Comparison of ENCODE assay signal across 23 cellular contexts in genomic region chr17:63022567-63022966, GRCh38. TPM values are rescaled to one million over a fixed set of nuclear protein-coding genes. Genes with fewer than 3 reads are reported as not detected.
DNase-seq lines count a peak whose midpoint lies in the region; ATAC-seq, FAIRE-seq and TF ChIP-seq lines count a peak whose summit lies in the region.
"Had no signal": no experiment of that assay in that cellular context is flagged by ENCODE, and none has a peak within 500 bp of the region (broad histone marks: within the 10 kb centered on the region; RNA-seq: fewer than 3 reads in every experiment).

No MANE protein-coding gene starts in this region.

- no peak for TF ChIP-seq EP300 in A549 (IDR thresholded peaks at IDR 0.05)
- TF ChIP-seq EP300 in K562 (IDR thresholded peaks at IDR 0.05; ENCODE audit: low read length), result no peak

- H3K9me3 ChIP-seq in A549 (peaks cover 10% of the 10 kb centered on the region; the same call in 1 of the 3 replicates), K562 (replicated peaks; ENCODE audit: control insufficient read depth, insufficient read depth, low read depth, low read length) (peaks cover 4% of the 10 kb centered on the region; the same call in 1 of the 2 replicates), neuronal stem cell (replicated peaks in 1 of 2; ENCODE audit: control insufficient read depth in 2 of 2, insufficient read depth in 1 of 2, low read depth in 1 of 2, low read length in 2 of 2) (peaks cover 5 to 6% of the 10 kb centered on the region in 2 donors)

- H2AFZ ChIP-seq in K562 (ENCODE audit: low read depth, low read length), result no peak overlapping the region
- no peak overlapping the region for H2AFZ ChIP-seq in neuronal stem cell (ENCODE audit: low read length)
- H2AFZ ChIP-seq: GM23248 had no signal

- TF ChIP-seq CTCF in A549 (IDR thresholded peaks at IDR 0.05) (no peak), K562 (IDR thresholded peaks at IDR 0.05 in 2 of 3, conservative IDR thresholded peaks at IDR 0.05 in 1 of 3; ENCODE audit: insufficient read depth in 2 of 3, low read depth in 1 of 3, low read length in 3 of 3) (no peak)

- no TSS peak for BruUV-seq in K562 (replicated peaks; lab: Mats Ljungman, UMichigan)

- H2BK5ac ChIP-seq in neuronal stem cell (ENCODE audit: low read length), result no peak overlapping the region

- H3K79me2 ChIP-seq in K562 (ENCODE audit: control insufficient read depth, insufficient read depth, low read length), result no peaks in the 10 kb centered on the region

- no peaks in the 10 kb centered on the region for H4K20me1 ChIP-seq in K562 (replicated peaks; ENCODE audit: control insufficient read depth, insufficient read depth, low read length)

- ATAC-seq in A549, result no peak; a peak in 1 of 6 replicates
- no peak for ATAC-seq in K562
- ATAC-seq in GM18909 (IDR thresholded peaks at IDR 0.05; ENCODE audit: poor library complexity, unreplicated experiment), result no peak
- no peak for ATAC-seq in GM21619 (IDR thresholded peaks at IDR 0.05; ENCODE audit: unreplicated experiment)
- ATAC-seq: HCT116 had no signal

- CTCF ChIA-PET in A549 (lab: Yijun Ruan, JAX), result interaction anchor here (0.7 to 1.2 kb wide), 3 partner anchors 10 to 302 kb away, joined by 3 to 5 read pairs (median 3); no protein-coding TSS in a partner anchor
- CTCF ChIA-PET in K562 (lab: Yijun Ruan, JAX; ENCODE audit: low intra/inter-chr PET ratio), result no interaction called here

- POLR2A ChIA-PET in A549 (lab: Yijun Ruan, JAX) (no interaction called here), K562 (lab: Yijun Ruan, JAX) (no interaction called here)

- H3K14ac ChIP-seq in neuronal stem cell (ENCODE audit: low read length), result no peak overlapping the region

- intact Hi-C loops in K562 (cut with micrococcal nuclease), result no loop called here

- TF ChIP-seq POLR2A in A549 (IDR thresholded peaks at IDR 0.05; ENCODE audit: low read length) (no peak), K562 (conservative IDR thresholded peaks at IDR 0.05) (no peak)

- H2AK5ac ChIP-seq in neuronal stem cell (ENCODE audit: low read depth, low read length), result no peak overlapping the region

- no peak overlapping the region for H2BK15ac ChIP-seq in neuronal stem cell (ENCODE audit: low read length)

- no peak overlapping the region for H4K8ac ChIP-seq in neuronal stem cell (ENCODE audit: low read depth, low read length)

- H3K27ac ChIP-seq in A549, result no peak overlapping the region
- no peak overlapping the region for H3K27ac ChIP-seq in K562 (ENCODE audit: extremely low read depth, low read depth, low read length)
- H3K27ac ChIP-seq in neuronal stem cell (replicated peaks; ENCODE audit: low read length), result no peak overlapping the region
- H3K27ac ChIP-seq: GM23248 had no signal

- H3K4me2 ChIP-seq in A549 (no peak overlapping the region), K562 (ENCODE audit: insufficient read depth, low read length) (no peak overlapping the region), neuronal stem cell (ENCODE audit: insufficient read depth, low read length, poor library complexity, severe bottlenecking) (no peak overlapping the region)

- H4K91ac ChIP-seq in neuronal stem cell (ENCODE audit: low read depth, low read length, poor library complexity), result no peak overlapping the region

- TF ChIP-seq RAD21 in A549 (conservative IDR thresholded peaks at IDR 0.05 in 1 of 2, IDR thresholded peaks at IDR 0.05 in 1 of 2) (no peak), K562 (CRISPR knock-in tag; conservative IDR thresholded peaks at IDR 0.05 in 1 of 2, IDR thresholded peaks at IDR 0.05 in 1 of 2) (no peak)

- H3K27me3 ChIP-seq in K562 (ENCODE audit: control insufficient read depth in 2 of 2, insufficient read depth in 2 of 2, low read length in 2 of 2), result no peaks in the 10 kb centered on the region
- no peaks in the 10 kb centered on the region for H3K27me3 ChIP-seq in neuronal stem cell (ENCODE audit: control insufficient read depth in 3 of 3, insufficient read depth in 3 of 3, low read depth in 1 of 3, low read length in 3 of 3)

- peaks cover 23% of the 10 kb centered on the region; the same call in 2 of the 3 replicates for H3K4me1 ChIP-seq in A549
- no peaks in the 10 kb centered on the region for H3K4me1 ChIP-seq in K562 (replicated peaks in 1 of 2; ENCODE audit: control insufficient read depth in 2 of 2, insufficient read depth in 2 of 2, low read length in 2 of 2)
- no peaks in the 10 kb centered on the region for H3K4me1 ChIP-seq in neuronal stem cell (ENCODE audit: control insufficient read depth in 2 of 2, insufficient read depth in 1 of 2, low read depth in 1 of 2, low read length in 2 of 2)

- H3K36me3 ChIP-seq in K562 (ENCODE audit: control insufficient read depth, insufficient read depth, low read length), result no peaks in the 10 kb centered on the region
- no peaks in the 10 kb centered on the region for H3K36me3 ChIP-seq in neuronal stem cell (replicated peaks in 1 of 2; ENCODE audit: control insufficient read depth in 2 of 2, insufficient read depth in 2 of 2, low read length in 2 of 2)

- FAIRE-seq in A549 (lab: Jason Lieb, UNC) (no peak), HTR-8/SVneo (lab: Jason Lieb, UNC) (peak; percentile 71), K562 (lab: Jason Lieb, UNC) (no peak)
- FAIRE-seq: GM12891, GM18507, H1 had no signal

- in situ Hi-C loops in K562 (cut with MboI), result no loop called here

- no peak overlapping the region for H3K4me3 ChIP-seq in A549
- H3K4me3 ChIP-seq in K562, result no peak overlapping the region
- H3K4me3 ChIP-seq in neuronal stem cell (ENCODE audit: low read length in 2 of 2), result no peak overlapping the region
- H3K4me3 ChIP-seq: GM23248 had no signal

- DNase-seq in A549 (ENCODE audit: low read depth in 1 of 2, low spot score in 1 of 2) (no peak), HTR-8/SVneo (ENCODE audit: insufficient read length, low spot score) (no peak), K562 (ENCODE audit: extremely low read depth in 1 of 4, low spot score in 3 of 4) (no peak), neuronal stem cell (ENCODE audit: low spot score) (no peak), GM03348 (ENCODE audit: low spot score) (no peak), NCI-H69 (lab: John Stamatoyannopoulos, UW) (no peak)
- DNase-seq: 8988T; C1 segment of cervical spinal cord; Calu3; CD4-positive, alpha-beta memory T cell; COR-L47; DMS79; EL; GDM1; GM23248; H9; HFFc6 had no signal

- no peak overlapping the region for H2BK120ac ChIP-seq in neuronal stem cell (ENCODE audit: low read depth, low read length)

- no peaks in the 10 kb centered on the region for H3K79me1 ChIP-seq in neuronal stem cell (ENCODE audit: low read depth, low read length)

- no peak overlapping the region for H3K23ac ChIP-seq in neuronal stem cell (ENCODE audit: low read depth, low read length, poor library complexity)

- no peak overlapping the region for H3K4ac ChIP-seq in neuronal stem cell (ENCODE audit: low read length)

- H3K9me1 ChIP-seq in K562 (ENCODE audit: control insufficient read depth, insufficient read depth, low read length), result no peaks in the 10 kb centered on the region

- H3K9ac ChIP-seq in K562 (ENCODE audit: insufficient read depth in 1 of 2, low read depth in 2 of 2, low read length in 2 of 2), result no peak overlapping the region
- H3K9ac ChIP-seq in neuronal stem cell (ENCODE audit: low read depth, low read length, poor library complexity), result no peak overlapping the region
- H3K9ac ChIP-seq: GM23248 had no signal

- no peak overlapping the region for H2BK12ac ChIP-seq in neuronal stem cell (ENCODE audit: low read length)

- peak overlapping the region; percentile 31 for H3K18ac ChIP-seq in neuronal stem cell (ENCODE audit: low read length)

- 100% methylated on average over 1 of the region's 1 CpG for WGBS in A549 (ENCODE audit: missing lambda C conversion rate)
- WGBS in K562 (ENCODE audit: insufficient coverage, low coverage, missing lambda C conversion rate), result 65% methylated on average over 1 of the region's 1 CpG
- WGBS in neuronal stem cell (ENCODE audit: extremely low coverage in 2 of 2, insufficient read length in 2 of 2, insufficient replicate concordance in 1 of 2), 2 donors, result no CpG with 5 or more reads among the region's 1 CpG

TF ChIP-seq in A549, 52 proteins besides CTCF, POLR2A, EP300 and RAD21 (continues in another document):
- TF ChIP-seq SREBF2 (IDR thresholded peaks at IDR 0.05) (no peak), RCOR1 (IDR thresholded peaks at IDR 0.05; ENCODE audit: low read depth, low read length) (no peak), EHMT2 (IDR thresholded peaks at IDR 0.05; ENCODE audit: low read depth) (no peak), ZFP36 (IDR thresholded peaks at IDR 0.05; ENCODE audit: borderline replicate concordance, partially characterized antibody) (peak; percentile 46)

TF ChIP-seq in K562, 482 proteins besides CTCF, POLR2A, EP300 and RAD21 (continues in another document):
- TF ChIP-seq CBX5 (IDR thresholded peaks at IDR 0.05; ENCODE audit: borderline replicate concordance, low read depth), result no peak

RNA-seq across cellular contexts. Expression of gene TANC2, which starts 56.5 kb away (rescaled TPM):
- 33.7 and 60.6 TPM in 2 replicates for polyA plus RNA-seq in A549 (2011; rRNA removed)
- polyA plus RNA-seq in A549 (2012; cell fraction: cytosol; rRNA removed), result 8.3 and 10.8 TPM in 2 replicates
- polyA plus RNA-seq in A549 (2012; cell fraction: nucleus; rRNA removed), result 13.3 and 18.1 TPM in 2 replicates
- polyA plus RNA-seq in A549 (2017; fragmentation: RNase III; extraction: RNeasy Plus Mini Kit Qiagen cat#74134 plus additional on column Dnase treatment), result 16.3 to 19.4 TPM (median 17.9 TPM) in 3 replicates
- polyA minus RNA-seq in A549 (2011; rRNA and poly(A)+ RNA removed), result 584 and 615 TPM in 2 replicates
- 71.3 and 82.5 TPM in 2 replicates for total RNA-seq in K562 (2011; cell fraction: chromatin; rRNA removed; ENCODE audit: low replicate concordance)
- 51.7 and 56.6 TPM in 2 replicates for total RNA-seq in K562 (2011; cell fraction: nucleolus; rRNA removed)
- 50.4 and 53.1 TPM in 2 replicates for total RNA-seq in K562 (2011; cell fraction: nucleoplasm; rRNA removed)
- 2.6 and 4.3 TPM in 2 replicates for total RNA-seq in K562 (2014; rRNA removed)
- 5.7 and 6.0 TPM in 2 replicates for total RNA-seq in K562 (2014; rRNA removed; fragmentation: Illumina TruSeq; extraction: Trizol)
- total RNA-seq in K562 (2015; rRNA removed; fragmentation: Illumina TruSeq; extraction: Trizol), result 6.0 and 6.8 TPM in 2 replicates
- total RNA-seq in K562 (2021), result 7.3 and 7.8 TPM in 2 replicates
- polyA plus RNA-seq in K562 (2011; rRNA removed), result 3.2 and 5.3 TPM in 2 replicates
- polyA plus RNA-seq in K562 (2011; cell fraction: cytosol; rRNA removed), result 3.2 and 3.7 TPM in 2 replicates
- polyA plus RNA-seq in K562 (2011; cell fraction: nucleus; rRNA removed), result 10.2 and 25.1 TPM in 2 replicates
- polyA plus RNA-seq in K562 (2012), result 4.3 and 4.6 TPM in 2 replicates
- polyA plus RNA-seq in K562 (2014; fragmentation: Illumina TruSeq; extraction: Trizol), result 4.5 and 5.5 TPM in 2 replicates
- 1 to 10 TPM in 1 of 2 experiments, under 1 TPM in 1; 0.46 to 1.0 TPM for polyA plus RNA-seq in K562 (2014; fragmentation: Nextera tagmentation; extraction: Ambion mirVana)
- 1.1 and 3.2 TPM in 2 replicates for polyA plus RNA-seq in K562 (2014; rRNA removed)
- polyA minus RNA-seq in K562 (2011; rRNA and poly(A)+ RNA removed), result 39.5 and 46.1 TPM in 2 replicates
- polyA minus RNA-seq in K562 (2011; cell fraction: cytosol; rRNA and poly(A)+ RNA removed), result 8.1 and 17.5 TPM in 2 replicates
- polyA minus RNA-seq in K562 (2011; cell fraction: nucleus; rRNA and poly(A)+ RNA removed), result 53.3 and 58.4 TPM in 2 replicates
- 6.7 TPM for polyA plus RNA-seq in neuronal stem cell (2013, experiment 1 of 2)
- 7.0 TPM for polyA plus RNA-seq in neuronal stem cell (2013, experiment 2 of 2)

Comparison
In these comparisons a context has a peak if more than half of its experiments do, and no peak if none do; other contexts are left out.
1. Of the 35 proteins assayed by ChIP-seq in both K562 and A549: peak only in K562: none; only in A549: none; in both: ZFP36; in neither: 34.